ENCODE assay signal across 11 cellular contexts in the genomic region with DNA sequence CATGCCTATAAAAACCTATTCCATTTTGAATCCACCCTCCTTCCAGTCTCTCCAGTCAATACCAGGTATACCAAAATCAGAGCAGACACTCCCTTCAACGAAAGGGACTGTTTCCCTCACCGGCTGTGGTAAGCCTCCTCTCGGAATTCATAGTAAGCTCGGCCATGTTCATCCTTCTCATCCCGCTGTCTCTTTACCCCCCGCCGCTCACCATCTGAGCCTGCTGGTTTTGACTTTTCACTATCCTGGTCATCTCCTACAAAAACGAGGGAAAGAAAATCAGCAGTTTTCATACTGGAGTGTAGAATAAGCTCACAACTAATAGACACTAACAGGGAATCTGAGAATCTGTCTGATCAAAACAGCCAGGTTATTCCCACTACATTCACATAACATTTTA. TPM values are rescaled to one million over a fixed set of nuclear protein-coding genes. Genes with fewer than 3 reads are reported as not detected.
DNase-seq lines count a peak whose midpoint lies in the region; ATAC-seq and TF ChIP-seq lines count a peak whose summit lies in the region.
"Had no signal": no experiment of that assay in that cellular context is flagged by ENCODE, and none has a peak within 500 bp of the region (broad histone marks: within the 10 kb centered on the region; RNA-seq: fewer than 3 reads in every experiment).

No MANE protein-coding gene starts in this region.

- TF ChIP-seq POLR2A in esophagus muscularis mucosa (IDR thresholded peaks at IDR 0.05; ENCODE audit: low read depth): no peak
- no peak for TF ChIP-seq POLR2A in transverse colon (IDR thresholded peaks at IDR 0.05)

- H3K27ac Mint-ChIP-seq in H9: peak overlapping the region in 1 of 3 experiments; percentile 71; a peak in 2 of 7 replicates
- H3K27ac Mint-ChIP-seq in T-helper 17 cell: peak overlapping the region; percentile 98

- no peak overlapping the region for H3K27ac ChIP-seq in H9 (ENCODE audit: insufficient read length, low read depth, low read length)
- H3K27ac ChIP-seq in esophagus muscularis mucosa (replicated peaks in 1 of 4): peak overlapping the region in 2 of 4 donors; percentile 1 to 89
- H3K27ac ChIP-seq in transverse colon: peak overlapping the region in 1 of 4 donors; percentile 98

- H2BK20ac ChIP-seq in H9 (ENCODE audit: low read depth, low read length, poor library complexity, severe bottlenecking): no peak overlapping the region

- H4K91ac ChIP-seq in H9 (ENCODE audit: insufficient read length, low read depth, low read length): no peak overlapping the region

- H3K4me3 Mint-ChIP-seq in H9 (peak overlapping the region; percentile 89 to 95), T-helper 17 cell (peak overlapping the region; percentile 96)

- H3K14ac ChIP-seq in H9 (ENCODE audit: insufficient read depth, low read length): no peak overlapping the region

- ATAC-seq in T-helper 17 cell (no peak), GM18858 (IDR thresholded peaks at IDR 0.05; ENCODE audit: unreplicated experiment) (no peak), left colon (no peak)
- ATAC-seq: mucosa of descending colon had no signal

- WGBS in H9 (ENCODE audit: extremely low coverage, insufficient read length, low lambda C conversion rate): no CpG with 5 or more reads among the region's 8 CpGs
- WGBS in esophagus muscularis mucosa: 25% methylated on average over 8 of the region's 8 CpGs
- WGBS in transverse colon (ENCODE audit: low coverage in 1 of 2), 2 donors: 48 to 65% methylated on average over 7 to 8 of the region's 8 CpGs

- H3K4me3 ChIP-seq in esophagus muscularis mucosa: peak overlapping the region; percentile 27 to 94 (median 90)
- peak overlapping the region; percentile 84 for H3K4me3 ChIP-seq in retinal pigment epithelial cell (ENCODE audit: low read length)
- peak overlapping the region in 1 of 4 donors; percentile 73 for H3K4me3 ChIP-seq in transverse colon
- H3K4me3 ChIP-seq: mucosa of descending colon had no signal

- H3K4ac ChIP-seq in H9 (ENCODE audit: low read depth, low read length): no peak overlapping the region

- H3K9me3 Mint-ChIP-seq in H9: no peaks in the 10 kb centered on the region

- H4K8ac ChIP-seq in H9 (replicated peaks; ENCODE audit: insufficient read length, low read depth, low read length): no peak overlapping the region

- H3K9me3 ChIP-seq in H9 (ENCODE audit: control insufficient read depth, low read depth, low read length) (no peaks in the 10 kb centered on the region), T-helper 17 cell (ENCODE audit: control insufficient read depth, low read length, poor library complexity, severe bottlenecking) (no peaks in the 10 kb centered on the region), esophagus muscularis mucosa (no peaks in the 10 kb centered on the region), transverse colon (no peaks in the 10 kb centered on the region)
- H3K9me3 ChIP-seq: mucosa of descending colon had no signal

- H3K4me2 ChIP-seq in H9 (ENCODE audit: insufficient read depth, insufficient read length, low read length): no peak overlapping the region

- in situ Hi-C loops in transverse colon (cut with MboI; ENCODE audit: low pct_ligation_motif_present in 1 of 4, low pct_unique_long_range_greater_than_20kb in 1 of 4, low sequenced_read_pairs in 3 of 4): no loop called here

- no peak for TF ChIP-seq CTCF in H9 (conservative IDR thresholded peaks at IDR 0.05)
- TF ChIP-seq CTCF in esophagus muscularis mucosa (IDR thresholded peaks at IDR 0.05): no peak
- TF ChIP-seq CTCF in retinal pigment epithelial cell (conservative IDR thresholded peaks at IDR 0.05; ENCODE audit: low read depth, low read length): no peak
- no peak for TF ChIP-seq CTCF in transverse colon (IDR thresholded peaks at IDR 0.05)

- H3K36me3 Mint-ChIP-seq in H9 (ENCODE audit: insufficient read depth in 1 of 3, low read depth in 3 of 3) (peaks cover 49 to 65% (median 64%) of the 10 kb centered on the region in 3 experiments), T-helper 17 cell (ENCODE audit: low read depth) (peaks cover 9% of the 10 kb centered on the region)

- no peaks in the 10 kb centered on the region for H3K4me1 ChIP-seq in H9 (ENCODE audit: insufficient read depth, low read length)
- peaks cover 26 to 52% (median 43%) of the 10 kb centered on the region in 4 donors for H3K4me1 ChIP-seq in esophagus muscularis mucosa
- peaks cover 10 to 35% (median 17%) of the 10 kb centered on the region in 4 donors for H3K4me1 ChIP-seq in transverse colon

- no peak overlapping the region for H2AK5ac ChIP-seq in H9 (ENCODE audit: insufficient read length, low read length)

- peaks cover 25% of the 10 kb centered on the region for H3K23me2 ChIP-seq in H9 (ENCODE audit: insufficient read length, low read depth, low read length, poor library complexity, severe bottlenecking)

- intact Hi-C loops in esophagus muscularis mucosa (cut with DNase I): no loop called here
- intact Hi-C loops in transverse colon (cut with DNase I; ENCODE audit: low total_unique reads): no loop called here
- intact Hi-C loops in left colon (cut with DNase I, micrococcal nuclease): no loop called here

- TF ChIP-seq EP300 in esophagus muscularis mucosa (IDR thresholded peaks at IDR 0.05): no peak
- no peak for TF ChIP-seq EP300 in transverse colon (IDR thresholded peaks at IDR 0.05; ENCODE audit: low read depth)

- no peak overlapping the region for H4K5ac ChIP-seq in H9 (ENCODE audit: insufficient read length, low read depth, low read length)

- H4K20me1 ChIP-seq in H9 (ENCODE audit: control insufficient read depth, insufficient read depth, insufficient read length): no peaks in the 10 kb centered on the region

- H2BK12ac ChIP-seq in H9 (ENCODE audit: insufficient read length, low read depth, low read length): no peak overlapping the region

- H3K79me1 ChIP-seq in H9 (ENCODE audit: insufficient read depth, low read depth, low read length, poor library complexity, severe bottlenecking): peaks cover 6% of the 10 kb centered on the region

- H2BK5ac ChIP-seq in H9 (ENCODE audit: insufficient read length, low read length): no peak overlapping the region

- peaks cover 28% of the 10 kb centered on the region for H3K79me2 ChIP-seq in H9 (ENCODE audit: insufficient read depth, low read length)

- peaks cover 46 to 50% (median 48%) of the 10 kb centered on the region in 4 donors for H3K36me3 ChIP-seq in esophagus muscularis mucosa
- peaks cover 2 to 45% (median 25%) of the 10 kb centered on the region in 4 donors for H3K36me3 ChIP-seq in transverse colon

- no peak overlapping the region for H3K56ac ChIP-seq in H9 (ENCODE audit: insufficient read length, low read depth, low read length)

- no peak overlapping the region for H3K9ac ChIP-seq in H9 (ENCODE audit: extremely low read depth, insufficient read length, low read length)

- DNase-seq in H9: no peak
- DNase-seq in T-helper 17 cell: no peak
- DNase-seq in esophagus muscularis mucosa (ENCODE audit: extremely low spot score): no peak
- DNase-seq in retinal pigment epithelial cell (ENCODE audit: low read depth): no peak
- no peak for DNase-seq in transverse colon
- DNase-seq in left colon: no peak
- no peak for DNase-seq in KG1 (lab: John Stamatoyannopoulos, UW)
- DNase-seq: mucosa of descending colon had no signal

- no peak overlapping the region for H3K18ac ChIP-seq in H9 (ENCODE audit: insufficient read length, low read depth, low read length)

- H3K4me1 Mint-ChIP-seq in H9 (peaks cover 20 to 23% of the 10 kb centered on the region in 2 experiments), T-helper 17 cell (peaks cover 32% of the 10 kb centered on the region)

- H3K27me3 ChIP-seq in H9 (ENCODE audit: insufficient read depth, low read length) (no peaks in the 10 kb centered on the region), esophagus muscularis mucosa (no peaks in the 10 kb centered on the region), transverse colon (no peaks in the 10 kb centered on the region)
- H3K27me3 ChIP-seq: cardiac muscle cell had no signal

- no peak overlapping the region for H3T11ph ChIP-seq in H9 (ENCODE audit: low read length)

- no peak overlapping the region for H2BK15ac ChIP-seq in H9 (ENCODE audit: low read depth, low read length)

- no peak overlapping the region for H2AFZ ChIP-seq in H9 (ENCODE audit: low read length)

- H3K27me3 Mint-ChIP-seq in H9 (ENCODE audit: low read depth) (no peaks in the 10 kb centered on the region), T-helper 17 cell (no peaks in the 10 kb centered on the region)

- no peak overlapping the region for H3K23ac ChIP-seq in H9 (ENCODE audit: insufficient read length, low read depth, low read length)

- H2BK120ac ChIP-seq in H9 (ENCODE audit: low read depth, low read length, poor library complexity, severe bottlenecking): no peak overlapping the region

RNA-seq across cellular contexts. Expression of gene HNRNPUL2, which starts 3.1 kb away (rescaled TPM):
- total RNA-seq in H9 (2021) (40.6 and 43.5 TPM in 2 replicates), T-helper 17 cell (10 to 100 TPM; 41.4 to 43.2 TPM), esophagus muscularis mucosa (10 to 100 TPM; 19.5 to 45.0 (median 36.7) TPM), transverse colon (100 to 1,000 TPM in 1 of 4 donors, 10 to 100 TPM in 3; 21.8 to 116 (median 59.6) TPM), left colon (10 to 100 TPM; 47.5 to 54.2 TPM)

RNA-seq across cellular contexts. Expression of gene TTC9C, which starts 4.1 kb away (rescaled TPM):
- 31.6 and 33.4 TPM in 2 replicates for total RNA-seq in H9 (2021)
- total RNA-seq in T-helper 17 cell: 10 to 100 TPM; 11.0 to 14.1 TPM
- 10 to 100 TPM; 12.9 to 22.9 (median 18.2) TPM for total RNA-seq in esophagus muscularis mucosa
- 10 to 100 TPM in 3 of 4 donors, 1 to 10 TPM in 1; 6.7 to 27.0 (median 17.0) TPM for total RNA-seq in transverse colon
- 10 to 100 TPM; 27.3 to 34.9 TPM for total RNA-seq in left colon

RNA-seq across cellular contexts. Expression of gene GNG3, which starts 16.7 kb away (rescaled TPM):
- total RNA-seq in H9 (2021) (3.2 and 3.4 TPM in 2 replicates), T-helper 17 cell (not detected), esophagus muscularis mucosa (1 to 10 TPM in 2 of 4 donors, under 1 TPM in 2; 0.65 to 1.5 (median 1.0) TPM), transverse colon (under 1 TPM in 1 of 4 donors, not detected in 3; 0.64 TPM), left colon (under 1 TPM in 1 of 2 donors, not detected in 1; 0.81 TPM)
- total RNA-seq: cardiac muscle cell, SK-MEL-5 had no signal

RNA-seq across cellular contexts. Expression of gene BSCL2, which starts 16.9 kb away (rescaled TPM):
- 68.4 and 77.4 TPM in 2 replicates for total RNA-seq in H9 (2021)
- 10 to 100 TPM; 20.8 to 20.9 TPM for total RNA-seq in T-helper 17 cell
- 10 to 100 TPM; 25.3 to 58.1 (median 39.2) TPM for total RNA-seq in esophagus muscularis mucosa
- 100 to 1,000 TPM in 1 of 4 donors, 10 to 100 TPM in 3; 61.7 to 155 (median 75.7) TPM for total RNA-seq in transverse colon
- total RNA-seq in left colon: 10 to 100 TPM; 38.8 to 53.2 TPM

RNA-seq across cellular contexts. Expression of gene ZBTB3, which starts 29.8 kb away (rescaled TPM):
- total RNA-seq in H9 (2021) (39.7 and 43.4 TPM in 2 replicates), T-helper 17 cell (1 to 10 TPM; 7.4 to 9.1 TPM), esophagus muscularis mucosa (10 to 100 TPM in 1 of 4 donors, 1 to 10 TPM in 3; 6.2 to 12.3 (median 9.1) TPM), transverse colon (10 to 100 TPM in 3 of 4 donors, 1 to 10 TPM in 1; 8.4 to 20.9 (median 14.0) TPM), left colon (10 to 100 TPM; 11.5 to 14.5 TPM)
